ENCODE assay signal across 10 cellular contexts in the genomic region with DNA sequence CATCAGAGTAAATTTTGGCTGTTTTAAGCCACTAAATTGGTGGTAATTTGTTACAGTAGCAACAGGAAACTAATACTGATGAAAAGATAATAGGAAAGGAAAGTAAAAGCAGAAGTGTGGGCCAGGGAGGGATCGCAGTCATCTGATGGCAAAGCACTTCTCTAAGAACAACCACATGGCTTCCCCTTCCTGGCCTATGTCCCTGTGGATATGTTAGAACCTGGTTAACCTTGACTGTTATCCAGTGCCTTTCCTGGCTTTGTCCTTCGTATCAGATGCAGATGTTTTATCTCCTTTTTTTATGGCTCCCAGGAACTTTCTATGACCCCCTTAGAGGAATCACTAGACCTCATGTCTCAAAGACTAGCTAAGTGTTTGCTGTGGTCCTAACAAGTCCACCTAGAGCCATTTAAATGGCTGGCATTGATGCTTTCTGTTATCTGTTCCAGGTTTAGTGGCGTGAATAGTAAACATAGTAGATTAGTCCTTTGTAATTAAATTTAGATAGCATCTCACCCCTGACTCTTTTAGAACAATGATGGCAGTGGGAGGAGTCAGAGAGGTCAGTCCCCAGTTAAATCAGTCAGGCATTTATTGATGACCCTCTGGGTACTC.
DNase-seq lines count a peak whose midpoint lies in the region; ATAC-seq and TF ChIP-seq lines count a peak whose summit lies in the region.
"Had no signal": no experiment of that assay in that cellular context is flagged by ENCODE, and none has a peak within 500 bp of the region (broad histone marks: within the 10 kb centered on the region; RNA-seq: fewer than 3 reads in every experiment).

No MANE protein-coding gene starts in this region.

- H3K4me3 ChIP-seq in NB4 (ENCODE audit: low read depth, low read length): no peak overlapping the region
- no peak overlapping the region for H3K4me3 ChIP-seq in Caco-2 (ENCODE audit: low read depth, low read length)

- 0 out of 2 replicates have a peak, but pooled peaks cover 2% of the 10 kb centered on the region for H3K9me3 ChIP-seq in Caco-2

- H3K4me1 Mint-ChIP-seq in Caco-2 (ENCODE audit: low read depth, unreplicated experiment): peaks cover 10% of the 10 kb centered on the region

- TF ChIP-seq CTCF in NB4 (IDR thresholded peaks at IDR 0.05; ENCODE audit: low read depth, low read length) (no peak), omental fat pad (IDR thresholded peaks at IDR 0.05) (no peak), Caco-2 (IDR thresholded peaks at IDR 0.05; ENCODE audit: insufficient read depth in 1 of 2, low read depth in 1 of 2, low read length in 1 of 2, severe bottlenecking in 1 of 2, unreplicated experiment in 1 of 2) (no peak)

- H3K4me3 Mint-ChIP-seq in Caco-2 (ENCODE audit: unreplicated experiment): no peak overlapping the region

- DNase-seq in GF-D8 (lab: John Stamatoyannopoulos, UW): peak; percentile 80
- peak; percentile 74 for DNase-seq in NB4 (ENCODE audit: low read depth)
- peak; percentile 31 for DNase-seq in dermis blood vessel endothelial cell
- DNase-seq in amniotic stem cell (lab: John Stamatoyannopoulos, UW): no peak
- no peak for DNase-seq in omental fat pad (ENCODE audit: low spot score)
- DNase-seq in Caco-2: no peak
- no peak for DNase-seq in AG20443 (ENCODE audit: low spot score)
- DNase-seq: NCI-H2171; stimulated activated naive CD4-positive, alpha-beta T cell treated with Interleukin-2 at 50 U/mL for 16 hours had no signal

- CTCF ChIA-PET in Caco-2 (lab: Charles Lee): no interaction called here

- POLR2A ChIA-PET in Caco-2 (lab: Charles Lee): no interaction called here

- H3K27ac Mint-ChIP-seq in Caco-2 (ENCODE audit: unreplicated experiment): no peak overlapping the region

- H3K4me1 ChIP-seq in Caco-2: peaks cover 7% of the 10 kb centered on the region

- H3K27me3 Mint-ChIP-seq in Caco-2 (ENCODE audit: insufficient read depth, unreplicated experiment): no peaks in the 10 kb centered on the region

- ATAC-seq in GM19372 (IDR thresholded peaks at IDR 0.05; ENCODE audit: low read depth, unreplicated experiment): peak; percentile 53
- ATAC-seq in omental fat pad (ENCODE audit: low FRiP score): no peak

- no peaks in the 10 kb centered on the region for H3K27me3 ChIP-seq in Caco-2 (replicated peaks; ENCODE audit: control insufficient read depth, insufficient read depth, low read length)

- H3K9me3 Mint-ChIP-seq in Caco-2 (ENCODE audit: unreplicated experiment): no peaks in the 10 kb centered on the region

- H3K36me3 Mint-ChIP-seq in Caco-2 (ENCODE audit: insufficient read depth, unreplicated experiment): no peaks in the 10 kb centered on the region

- intact Hi-C loops in Caco-2 (cut with micrococcal nuclease; ENCODE audit: unreplicated experiment): no loop called here

- TF ChIP-seq POLR2A in NB4 (IDR thresholded peaks at IDR 0.05; ENCODE audit: extremely low read depth, insufficient read length): no peak

- BruUV-seq in Caco-2 (replicated peaks; lab: Mats Ljungman, UMichigan): no TSS peak

- no peaks in the 10 kb centered on the region for H3K36me3 ChIP-seq in Caco-2 (ENCODE audit: control insufficient read depth, insufficient read depth, low read length)

Comparison
In these comparisons a context has a peak if more than half of its experiments do, and no peak if none do; other contexts are left out.
1. DNase-seq: peak in GF-D8 (single experiment), NB4 (single experiment) and dermis blood vessel endothelial cell (single experiment); none in amniotic stem cell (single experiment), omental fat pad (single experiment), Caco-2 (0 of 2) and AG20443 (single experiment).